31 cellular contexts compared by ENCODE assay signal in the genomic region with DNA sequence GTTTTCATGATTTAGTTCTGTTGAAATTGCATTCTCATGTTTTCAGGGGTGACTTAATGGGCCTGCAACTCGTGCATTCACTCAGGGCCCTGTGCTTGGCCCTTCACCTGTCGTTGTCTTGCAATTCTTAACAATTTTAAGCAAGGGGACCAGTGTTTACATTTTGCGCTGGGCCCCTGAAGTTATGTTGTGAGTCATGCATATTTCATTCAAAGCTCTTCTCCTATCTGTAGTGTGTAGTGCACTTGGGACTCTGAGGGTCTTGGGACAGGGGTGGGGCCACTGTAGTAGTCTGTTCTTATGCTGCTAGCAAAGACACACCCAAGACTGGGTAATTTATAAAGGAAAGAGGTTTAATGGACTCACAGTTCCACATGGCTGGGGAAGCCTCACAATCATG.
"Had no signal": no experiment of that assay in that cellular context is flagged by ENCODE, and none has a peak within 500 bp of the region (broad histone marks: within the 10 kb centered on the region; RNA-seq: fewer than 3 reads in every experiment).

No MANE protein-coding gene starts in this region.

- H3K36me3 Mint-ChIP-seq: activated CD4-positive, alpha-beta memory T cell treated with anti-CD3 and anti-CD28 coated beads for 36 hours; activated CD8-positive, alpha-beta memory T cell treated with anti-CD3 and anti-CD28 coated beads, Interleukin-2, amount 10 ng/mL, durations not matched to agents 7 days and 5 days; activated naive CD4-positive, alpha-beta T cell treated with anti-CD3 and anti-CD28 coated beads, Interleukin-2, amount 50 U/mL, for 24 hours; activated naive CD8-positive, alpha-beta T cell treated with anti-CD3 and anti-CD28 coated beads for 36 hours had no signal

- H3K4me3 ChIP-seq: adrenal gland, body of pancreas, breast epithelium, cardiac muscle cell, colonic mucosa had no signal

- H3K27ac ChIP-seq: adrenal gland, body of pancreas, breast epithelium, cardiac muscle cell, colonic mucosa, epithelial cell of prostate had no signal

- DNase-seq: activated CD4-positive, alpha-beta memory T cell treated with anti-CD3 and anti-CD28 coated beads for 36 hours; activated CD4-positive, alpha-beta T cell treated with anti-CD3 and anti-CD28 coated beads for 36 hours; activated CD4-positive, alpha-beta T cell treated with anti-CD3 and anti-CD28 coated beads, Interleukin-2, amount 10 ng/mL, durations not matched to agents 24 days and 14 days; activated CD4-positive, CD25-positive, alpha-beta regulatory T cell; activated CD4-positive, CD25-positive, alpha-beta regulatory T cell treated with anti-CD3 and anti-CD28 coated beads, Interleukin-2, amount 50 U/mL, for 72 hours; activated CD8-positive, alpha-beta memory T cell treated with anti-CD3 and anti-CD28 coated beads, Interleukin-2, amount 10 ng/mL, durations not matched to agents 7 days and 5 days; activated CD8-positive, alpha-beta memory T cell treated with anti-CD3 and anti-CD28 coated beads, Interleukin-2, amount 50 U/mL, for 4 hours; activated CD8-positive, alpha-beta T cell treated with anti-CD3 and anti-CD28 coated beads, Interleukin-2, amount 10 ng/mL, durations not matched to agents 7 days and 5 days; activated effector memory CD4-positive, alpha-beta T cell treated with anti-CD3 and anti-CD28 coated beads, Interleukin-2, amount 50 U/mL, for 16 hours; activated naive CD4-positive, alpha-beta T cell treated with anti-CD3 and anti-CD28 coated beads for 36 hours; activated naive CD8-positive, alpha-beta T cell treated with anti-CD3 and anti-CD28 coated beads for 36 hours; activated naive CD8-positive, alpha-beta T cell treated with anti-CD3 and anti-CD28 coated beads, Interleukin-2, amount 50 U/mL, for 24 hours; activated T-cell treated with anti-CD3 and anti-CD28 coated beads, Interleukin-2, amount 50 U/mL, for 1 hour; activated T-cell treated with anti-CD3 and anti-CD28 coated beads, Interleukin-2, amount 50 U/mL, for 48 hours; adrenal gland; amygdala; aorta; body of pancreas; central memory CD4-positive, alpha-beta T cell; cerebellar nuclear complex; colonic mucosa; effector CD8-positive, alpha-beta T cell; foreskin fibroblast; head of caudate nucleus; T-helper 2 cell had no signal

- H3K27ac Mint-ChIP-seq: activated CD4-positive, alpha-beta memory T cell treated with anti-CD3 and anti-CD28 coated beads for 36 hours; activated CD4-positive, alpha-beta T cell treated with anti-CD3 and anti-CD28 coated beads for 36 hours; activated CD4-positive, alpha-beta T cell treated with anti-CD3 and anti-CD28 coated beads, Interleukin-2, amount 10 ng/mL, durations not matched to agents 24 days and 14 days; activated CD8-positive, alpha-beta memory T cell treated with anti-CD3 and anti-CD28 coated beads, Interleukin-2, amount 10 ng/mL, durations not matched to agents 7 days and 5 days; activated CD8-positive, alpha-beta T cell treated with anti-CD3 and anti-CD28 coated beads, Interleukin-2, amount 10 ng/mL, durations not matched to agents 7 days and 5 days; activated naive CD4-positive, alpha-beta T cell treated with anti-CD3 and anti-CD28 coated beads for 36 hours; activated naive CD4-positive, alpha-beta T cell treated with anti-CD3 and anti-CD28 coated beads, Interleukin-2, amount 50 U/mL, for 24 hours; activated naive CD8-positive, alpha-beta T cell treated with anti-CD3 and anti-CD28 coated beads for 36 hours; activated naive CD8-positive, alpha-beta T cell treated with anti-CD3 and anti-CD28 coated beads, Interleukin-2, amount 50 U/mL, for 24 hours; activated T-helper 1 cell treated with anti-CD3 and anti-CD28 coated beads, Interleukin-12 subunit alpha, Interleukin-12 subunit beta, Interleukin-2, Interleukin-4 antibody, amounts not matched to agents 30 ng/mL and 10 ng/mL and 1 ng/mL, durations not matched to agents 14 hours and 24 hours and 36 hours; activated T-helper 2 cell treated with anti-CD3 and anti-CD28 coated beads, Interferon-gamma antibody, Interleukin-2, Interleukin-4, amounts not matched to agents 10 μg/mL and 5 μg/mL and 100 μg/mL, durations not matched to agents 14 hours and 24 hours and 36 hours had no signal

- H3K9me3 Mint-ChIP-seq: activated CD4-positive, alpha-beta memory T cell treated with anti-CD3 and anti-CD28 coated beads for 36 hours; activated CD4-positive, alpha-beta T cell treated with anti-CD3 and anti-CD28 coated beads, Interleukin-2, amount 10 ng/mL, durations not matched to agents 24 days and 14 days; activated naive CD4-positive, alpha-beta T cell treated with anti-CD3 and anti-CD28 coated beads for 36 hours; activated naive CD4-positive, alpha-beta T cell treated with anti-CD3 and anti-CD28 coated beads, Interleukin-2, amount 50 U/mL, for 24 hours; activated naive CD8-positive, alpha-beta T cell treated with anti-CD3 and anti-CD28 coated beads for 36 hours; activated T-helper 1 cell treated with anti-CD3 and anti-CD28 coated beads, Interleukin-12 subunit alpha, Interleukin-12 subunit beta, Interleukin-2, Interleukin-4 antibody, amounts not matched to agents 30 ng/mL and 10 ng/mL and 1 ng/mL, durations not matched to agents 14 hours and 24 hours and 36 hours; activated T-helper 2 cell treated with anti-CD3 and anti-CD28 coated beads, Interferon-gamma antibody, Interleukin-2, Interleukin-4, amounts not matched to agents 10 μg/mL and 5 μg/mL and 100 μg/mL, durations not matched to agents 14 hours and 24 hours and 36 hours had no signal

- H3K4me3 Mint-ChIP-seq: activated CD4-positive, alpha-beta memory T cell treated with anti-CD3 and anti-CD28 coated beads for 36 hours; activated CD4-positive, alpha-beta T cell treated with anti-CD3 and anti-CD28 coated beads for 36 hours; activated CD4-positive, alpha-beta T cell treated with anti-CD3 and anti-CD28 coated beads, Interleukin-2, amount 10 ng/mL, durations not matched to agents 24 days and 14 days; activated CD8-positive, alpha-beta memory T cell treated with anti-CD3 and anti-CD28 coated beads, Interleukin-2, amount 10 ng/mL, durations not matched to agents 7 days and 5 days; activated CD8-positive, alpha-beta T cell treated with anti-CD3 and anti-CD28 coated beads, Interleukin-2, amount 10 ng/mL, durations not matched to agents 7 days and 5 days; activated naive CD4-positive, alpha-beta T cell treated with anti-CD3 and anti-CD28 coated beads for 36 hours; activated naive CD4-positive, alpha-beta T cell treated with anti-CD3 and anti-CD28 coated beads, Interleukin-2, amount 50 U/mL, for 24 hours; activated naive CD8-positive, alpha-beta T cell treated with anti-CD3 and anti-CD28 coated beads for 36 hours; activated naive CD8-positive, alpha-beta T cell treated with anti-CD3 and anti-CD28 coated beads, Interleukin-2, amount 50 U/mL, for 24 hours; activated T-helper 1 cell treated with anti-CD3 and anti-CD28 coated beads, Interleukin-12 subunit alpha, Interleukin-12 subunit beta, Interleukin-2, Interleukin-4 antibody, amounts not matched to agents 30 ng/mL and 10 ng/mL and 1 ng/mL, durations not matched to agents 14 hours and 24 hours and 36 hours had no signal

- H3K9me3 ChIP-seq: adrenal gland, body of pancreas, breast epithelium, colonic mucosa had no signal

- H3K36me3 ChIP-seq: adrenal gland, breast epithelium, cardiac muscle cell, colonic mucosa had no signal

- H3K4me1 ChIP-seq: adrenal gland, body of pancreas, breast epithelium, colonic mucosa had no signal

- H3K4me1 Mint-ChIP-seq: activated CD4-positive, alpha-beta T cell treated with anti-CD3 and anti-CD28 coated beads for 36 hours; activated CD4-positive, alpha-beta T cell treated with anti-CD3 and anti-CD28 coated beads, Interleukin-2, amount 10 ng/mL, durations not matched to agents 24 days and 14 days; activated CD8-positive, alpha-beta memory T cell treated with anti-CD3 and anti-CD28 coated beads, Interleukin-2, amount 10 ng/mL, durations not matched to agents 7 days and 5 days; activated naive CD4-positive, alpha-beta T cell treated with anti-CD3 and anti-CD28 coated beads, Interleukin-2, amount 50 U/mL, for 24 hours; activated naive CD8-positive, alpha-beta T cell treated with anti-CD3 and anti-CD28 coated beads for 36 hours; activated naive CD8-positive, alpha-beta T cell treated with anti-CD3 and anti-CD28 coated beads, Interleukin-2, amount 50 U/mL, for 24 hours had no signal

- H3K27me3 ChIP-seq: adrenal gland, body of pancreas, breast epithelium, cardiac muscle cell, colonic mucosa had no signal

- H3K27me3 Mint-ChIP-seq: activated CD4-positive, alpha-beta memory T cell treated with anti-CD3 and anti-CD28 coated beads for 36 hours; activated CD4-positive, alpha-beta T cell treated with anti-CD3 and anti-CD28 coated beads, Interleukin-2, amount 10 ng/mL, durations not matched to agents 24 days and 14 days; activated CD8-positive, alpha-beta memory T cell treated with anti-CD3 and anti-CD28 coated beads, Interleukin-2, amount 10 ng/mL, durations not matched to agents 7 days and 5 days had no signal
